Comparison of ENCODE assay signal across 15 cellular contexts in the genomic region with DNA sequence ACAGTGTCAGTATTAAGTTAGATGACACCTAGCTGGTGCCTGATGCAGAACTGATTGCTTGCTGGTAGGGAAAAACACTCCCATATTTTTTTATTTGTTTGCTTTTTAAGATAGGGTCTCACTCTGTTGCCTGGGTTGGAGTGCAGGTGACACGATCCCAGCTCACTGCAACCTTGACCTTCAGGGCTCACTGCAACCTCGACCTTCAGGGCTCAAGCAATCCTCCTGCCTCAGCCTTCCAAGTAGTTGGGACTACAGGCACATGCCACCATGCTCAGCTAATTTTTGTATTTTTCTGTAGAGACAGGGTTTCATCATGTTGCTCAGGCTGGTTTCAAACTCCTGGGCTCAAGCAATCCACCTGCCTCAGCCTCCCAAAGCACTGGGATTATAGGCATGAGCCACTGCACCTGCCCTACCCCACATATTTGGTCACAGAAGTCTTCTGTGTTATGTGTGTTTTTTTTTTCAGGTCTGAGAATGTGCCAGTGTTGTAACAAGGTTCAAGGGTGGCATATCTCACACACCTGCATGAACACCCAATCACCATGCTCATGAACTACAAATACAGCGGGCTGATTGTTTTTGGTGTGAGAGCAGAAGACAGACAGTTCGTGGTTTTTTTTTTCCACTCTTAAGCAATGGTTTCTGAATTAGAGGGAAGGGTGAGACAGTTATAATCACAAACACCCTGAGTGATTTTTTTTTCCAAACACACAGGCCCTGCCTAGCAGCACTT. TPM values are rescaled to one million over a fixed set of nuclear protein-coding genes. Genes with fewer than 3 reads are reported as not detected.
DNase-seq lines count a peak whose midpoint lies in the region; ATAC-seq and TF ChIP-seq lines count a peak whose summit lies in the region.
"Had no signal": no experiment of that assay in that cellular context is flagged by ENCODE, and none has a peak within 500 bp of the region (broad histone marks: within the 10 kb centered on the region; RNA-seq: fewer than 3 reads in every experiment).

No MANE protein-coding gene starts in this region.

- TF ChIP-seq CTCF in right atrium auricular region (IDR thresholded peaks at IDR 0.05) (no peak), OCI-LY1 (IDR thresholded peaks at IDR 0.05; ENCODE audit: low read length) (no peak), right lobe of liver (IDR thresholded peaks at IDR 0.05) (no peak), upper lobe of right lung (IDR thresholded peaks at IDR 0.05) (no peak), GM13976 (IDR thresholded peaks at IDR 0.05; ENCODE audit: borderline replicate concordance, control extremely low read depth, extremely low read depth, insufficient read depth, missing control alignments) (no peak)

- H3K4me3 ChIP-seq in right cardiac atrium (ENCODE audit: low read length) (no peak overlapping the region), right atrium auricular region (no peak overlapping the region), OCI-LY1 (ENCODE audit: low read depth, low read length, poor library complexity, severe bottlenecking) (no peak overlapping the region), right lobe of liver (peak overlapping the region in 2 of 3 donors; percentile 31 to 32), upper lobe of right lung (no peak overlapping the region)

- H3F3A ChIP-seq in OCI-LY1 (ENCODE audit: insufficient read depth, low read length): no peaks in the 10 kb centered on the region

- H3K27ac ChIP-seq in right cardiac atrium (ENCODE audit: low read length) (no peak overlapping the region), right atrium auricular region (no peak overlapping the region), OCI-LY1 (ENCODE audit: low read depth, low read length, poor library complexity, severe bottlenecking) (peak overlapping the region; percentile 94), right lobe of liver (peak overlapping the region; percentile 24 to 85 (median 79)), upper lobe of right lung (peak overlapping the region; percentile 24)
- H3K27ac ChIP-seq: WERI-Rb-1 had no signal

- no peak overlapping the region for H2AFZ ChIP-seq in OCI-LY1 (ENCODE audit: low read length)

- H4K20me1 ChIP-seq in OCI-LY1 (ENCODE audit: insufficient read depth, low read length): no peaks in the 10 kb centered on the region

- no peaks in the 10 kb centered on the region for H3K27me3 ChIP-seq in right cardiac atrium (ENCODE audit: control insufficient read depth, insufficient read depth)
- H3K27me3 ChIP-seq in right atrium auricular region: no peaks in the 10 kb centered on the region
- no peaks in the 10 kb centered on the region for H3K27me3 ChIP-seq in OCI-LY1 (ENCODE audit: insufficient read depth, low read length)
- no peaks in the 10 kb centered on the region for H3K27me3 ChIP-seq in right lobe of liver
- H3K27me3 ChIP-seq in upper lobe of right lung: no peaks in the 10 kb centered on the region

- no peak for TF ChIP-seq POLR2A in right lobe of liver (IDR thresholded peaks at IDR 0.05)

- H3K9ac ChIP-seq in OCI-LY1 (ENCODE audit: low read length): peak overlapping the region; percentile 18; the same call in 1 of the 2 replicates

- DNase-seq in right cardiac atrium: no peak
- DNase-seq in right atrium auricular region (ENCODE audit: low spot score): no peak
- peak in 1 of 3 donors; percentile 65 for DNase-seq in right lobe of liver
- DNase-seq in upper lobe of right lung: no peak
- no peak for DNase-seq in activated gamma-delta T cell (lab: John Stamatoyannopoulos, UW)
- DNase-seq in UCSD-AML1 (lab: John Stamatoyannopoulos, UW; ENCODE audit: unreplicated experiment): no peak
- no peak for DNase-seq in GM13976 (ENCODE audit: low spot score)
- DNase-seq: GDM1; hypothalamus; NCI-H1092; NCI-H2171; NK-92 treated with Interleukin-12 subunit alpha and Interleukin-12 subunit beta, amount 100 ng/mL, for 24 hours; WERI-Rb-1 had no signal

- H3K9me2 ChIP-seq in OCI-LY1 (ENCODE audit: low read depth, low read length): no peaks in the 10 kb centered on the region

- peak; percentile 10 to 17 for ATAC-seq in right cardiac atrium
- peak; percentile 72 to 81 (median 76) for ATAC-seq in right lobe of liver
- peak; percentile 88 for ATAC-seq in upper lobe of right lung
- ATAC-seq: activated T-helper 17 cell treated with anti-CD3 and anti-CD28 coated beads, Interleukin-2, amount 50 U/mL, for 72 hours had no signal

- H3K36me3 ChIP-seq in right atrium auricular region: no peaks in the 10 kb centered on the region
- H3K36me3 ChIP-seq in OCI-LY1 (ENCODE audit: insufficient read depth, low read length): 0 out of 2 replicates have a peak, but pooled peaks cover 3% of the 10 kb centered on the region
- no peaks in the 10 kb centered on the region for H3K36me3 ChIP-seq in right lobe of liver
- H3K36me3 ChIP-seq in upper lobe of right lung: no peaks in the 10 kb centered on the region
- H3K36me3 ChIP-seq: WERI-Rb-1 had no signal

- H3K79me2 ChIP-seq in OCI-LY1 (ENCODE audit: insufficient read depth, low read length): peaks cover 56% of the 10 kb centered on the region

- H3K4me2 ChIP-seq in OCI-LY1 (ENCODE audit: low read length): peak overlapping the region; percentile 36

- H3K4me1 ChIP-seq in right cardiac atrium (ENCODE audit: control insufficient read depth, insufficient read depth, low read length) (peaks cover 2% of the 10 kb centered on the region), right atrium auricular region (peaks cover 0 to 13% of the 10 kb centered on the region in 2 donors), OCI-LY1 (ENCODE audit: insufficient read depth, low read length, severe bottlenecking) (peaks cover 50% of the 10 kb centered on the region), right lobe of liver (peaks cover 0 to 79% (median 33%) of the 10 kb centered on the region in 4 donors), upper lobe of right lung (peaks cover 19% of the 10 kb centered on the region)

- WGBS in right cardiac atrium: 83% methylated on average over 4 of the region's 4 CpGs
- 33% methylated on average over 4 of the region's 4 CpGs for WGBS in right lobe of liver (ENCODE audit: insufficient coverage, low coverage, low lambda C conversion rate, missing lambda C conversion rate)

- in situ Hi-C loops in GM13976 (cut with MboI; ENCODE audit: low sequenced_read_pairs, unreplicated experiment): no loop called here

- H3K9me3 ChIP-seq in right cardiac atrium (ENCODE audit: control insufficient read depth, low read length) (no peaks in the 10 kb centered on the region), right atrium auricular region (no peaks in the 10 kb centered on the region), OCI-LY1 (ENCODE audit: low read length) (no peaks in the 10 kb centered on the region), right lobe of liver (no peaks in the 10 kb centered on the region), upper lobe of right lung (no peaks in the 10 kb centered on the region)

- intact Hi-C loops in right cardiac atrium (cut with DNase I): no loop called here
- intact Hi-C loops in right lobe of liver (cut with DNase I): no loop called here
- intact Hi-C loops in upper lobe of right lung (cut with DNase I): no loop called here

RNA-seq across cellular contexts. Expression of gene SPAG9, which starts 22.8 kb away (rescaled TPM):
- total RNA-seq in right cardiac atrium (10 to 100 TPM; 58.4 to 81.0 (median 60.8) TPM), right atrium auricular region (10 to 100 TPM; 56.4 to 56.5 TPM), right lobe of liver (10 to 100 TPM; 35.2 to 49.7 (median 43.3) TPM), upper lobe of right lung (116 TPM)
- 19.1 TPM for polyA plus RNA-seq in right cardiac atrium

RNA-seq across cellular contexts. Expression of gene NME1, which starts 55.5 kb away (rescaled TPM):
- 10 to 100 TPM; 18.7 to 43.8 (median 25.0) TPM for total RNA-seq in right cardiac atrium
- 35.6 TPM for polyA plus RNA-seq in right cardiac atrium
- 10 to 100 TPM; 12.4 to 22.9 TPM for total RNA-seq in right atrium auricular region
- total RNA-seq in right lobe of liver: 10 to 100 TPM; 31.1 to 88.1 (median 47.0) TPM
- 29.4 TPM for total RNA-seq in upper lobe of right lung

Comparison
In these comparisons a context has a peak if more than half of its experiments do, and no peak if none do; other contexts are left out.
1. ATAC-seq: peak in every context shown above with its lines; median percentile 88 in upper lobe of right lung; 76 in right lobe of liver; 14 in right cardiac atrium.
2. H3K27ac ChIP-seq: peak in OCI-LY1 (single experiment), right lobe of liver (3 of 3) and upper lobe of right lung (single experiment); none in right cardiac atrium (single experiment) and right atrium auricular region (0 of 2).
3. H3K4me3 ChIP-seq: peak in right lobe of liver (2 of 3); none in right cardiac atrium (single experiment), right atrium auricular region (0 of 2), OCI-LY1 (single experiment) and upper lobe of right lung (single experiment).